8 cellular contexts compared by ENCODE assay signal in the genomic region with DNA sequence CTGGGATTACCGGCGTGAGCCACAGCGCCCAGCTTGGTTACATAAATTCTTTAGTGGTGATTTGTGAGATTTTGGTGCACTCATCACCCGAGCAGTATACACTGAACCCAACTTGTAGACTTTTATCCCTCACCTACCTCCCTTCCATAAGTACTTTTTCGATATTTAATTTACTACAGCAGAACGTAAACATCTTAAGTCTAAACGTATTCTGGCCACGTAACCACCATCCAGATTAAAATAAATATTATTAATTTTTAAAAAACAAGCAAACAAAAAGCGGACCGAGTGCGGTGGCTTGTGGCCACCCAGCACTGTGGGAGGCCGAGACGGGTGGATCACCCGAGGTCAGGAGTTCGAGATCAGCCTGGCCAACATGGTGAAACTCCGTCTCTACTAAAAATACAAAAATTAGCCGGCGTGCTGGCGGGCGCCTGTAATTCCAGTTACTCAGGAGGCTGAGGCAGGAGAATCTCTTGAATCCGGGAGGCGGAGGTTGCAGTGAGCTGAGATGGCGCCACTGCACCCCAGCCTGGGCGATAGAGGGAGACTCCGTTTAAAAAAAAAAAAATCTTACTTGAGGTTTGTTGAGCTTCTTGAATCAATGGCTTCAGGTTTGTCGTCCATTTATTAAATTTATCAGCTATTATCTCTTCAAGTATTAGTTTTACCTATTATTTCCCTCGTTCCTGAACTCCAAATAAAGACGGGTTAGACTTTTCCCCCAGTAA. TPM values are rescaled to one million over a fixed set of nuclear protein-coding genes. Genes with fewer than 3 reads are reported as not detected.
DNase-seq lines count a peak whose midpoint lies in the region; ATAC-seq and TF ChIP-seq lines count a peak whose summit lies in the region.
"Not testable (repeated sequence)": the region's sequence is repeated elsewhere in the genome, so short reads cannot be mapped to it uniquely, and the experiment has no call there.

No MANE protein-coding gene starts in this region.

- H3K27me3 ChIP-seq in cardiac muscle cell; osteoblast (ENCODE audit: insufficient read depth, low read length); tibial artery: not testable (repeated sequence)

- intact Hi-C loops in tibial artery (cut with DNase I; ENCODE audit: low total_unique reads) = loop anchor here (5.0 to 10.0 kb wide), 3 partner anchors 104 to 313 kb away; a partner anchor contains a TSS

- H3K4me3 ChIP-seq in GM08714 (ENCODE audit: low read length) (peak overlapping the region; percentile 98), cardiac muscle cell (peak overlapping the region; percentile 70), osteoblast (ENCODE audit: insufficient read depth, low read length) (peak overlapping the region; percentile 62), tibial artery (peak overlapping the region; percentile 73 to 78)

- peak; percentile 70 for DNase-seq in NCI-H2029 treated with DMSO at 0.1 percent for 48 hours (lab: John Stamatoyannopoulos, UW)
- peak in 3 of 5 experiments; percentile 36 to 64 (median 39) for DNase-seq in T-helper 2 cell
- peak; percentile 58 for DNase-seq in activated naive CD8-positive, alpha-beta T cell treated with anti-CD3 and anti-CD28 coated beads for 36 hours
- DNase-seq in cardiac muscle cell (ENCODE audit: low read depth in 1 of 2, low spot score in 1 of 2) = not testable (repeated sequence)
- DNase-seq in osteoblast (ENCODE audit: insufficient read length, low spot score, missing footprints) = peak; percentile 66
- peak; percentile 50 to 79 for DNase-seq in tibial artery

- peak overlapping the region; percentile 82 for H3K4me2 ChIP-seq in osteoblast (ENCODE audit: insufficient read depth, low read length)

- peaks cover 38% of the 10 kb centered on the region for H3K79me2 ChIP-seq in osteoblast (ENCODE audit: insufficient read depth, low read length)

- not testable (repeated sequence) for H3K27me3 Mint-ChIP-seq in activated naive CD8-positive, alpha-beta T cell treated with anti-CD3 and anti-CD28 coated beads for 36 hours

- peak; percentile 14 for ATAC-seq in HG02852 (IDR thresholded peaks at IDR 0.05; ENCODE audit: unreplicated experiment)

- H3K9me3 ChIP-seq in cardiac muscle cell (ENCODE audit: low read depth); osteoblast (ENCODE audit: low read depth, low read length); tibial artery: not testable (repeated sequence)

- H3K4me1 ChIP-seq in cardiac muscle cell (ENCODE audit: low read depth) = not testable (repeated sequence)
- peaks cover 12% of the 10 kb centered on the region for H3K4me1 ChIP-seq in osteoblast (ENCODE audit: insufficient read depth, low read length)
- H3K4me1 ChIP-seq in tibial artery = peaks cover 0 to 23% (median 17%) of the 10 kb centered on the region in 4 donors

- peak overlapping the region; percentile 85 for H2AFZ ChIP-seq in osteoblast (ENCODE audit: low read length)

- not testable (repeated sequence) for H4K20me1 ChIP-seq in osteoblast (ENCODE audit: insufficient read depth, low read length)

- peak overlapping the region; percentile 83 for H3K27ac Mint-ChIP-seq in activated naive CD8-positive, alpha-beta T cell treated with anti-CD3 and anti-CD28 coated beads for 36 hours

- H3K36me3 ChIP-seq in cardiac muscle cell (peaks cover 25% of the 10 kb centered on the region), osteoblast (ENCODE audit: insufficient read depth, low read length) (peaks cover 30% of the 10 kb centered on the region), tibial artery (peaks cover 19 to 27% (median 23%) of the 10 kb centered on the region in 3 donors)

- peaks cover 36% of the 10 kb centered on the region for H3K36me3 Mint-ChIP-seq in activated naive CD8-positive, alpha-beta T cell treated with anti-CD3 and anti-CD28 coated beads for 36 hours

- H3K9me3 Mint-ChIP-seq in activated naive CD8-positive, alpha-beta T cell treated with anti-CD3 and anti-CD28 coated beads for 36 hours = not testable (repeated sequence)

- H3K27ac ChIP-seq in cardiac muscle cell (peak overlapping the region; percentile 84), osteoblast (ENCODE audit: low read depth, low read length) (peak overlapping the region; percentile 77), tibial artery (peak overlapping the region; percentile 84 to 87)

- H3K4me1 Mint-ChIP-seq in activated naive CD8-positive, alpha-beta T cell treated with anti-CD3 and anti-CD28 coated beads for 36 hours = peaks cover 26% of the 10 kb centered on the region

- not testable (repeated sequence) for H3K4me3 Mint-ChIP-seq in activated naive CD8-positive, alpha-beta T cell treated with anti-CD3 and anti-CD28 coated beads for 36 hours

- not testable (repeated sequence) for TF ChIP-seq CTCF in cardiac muscle cell (IDR thresholded peaks at IDR 0.05; ENCODE audit: low read depth, low read length); osteoblast (IDR thresholded peaks at IDR 0.05; ENCODE audit: extremely low read depth, low read depth, low read length); tibial artery (IDR thresholded peaks at IDR 0.05)

RNA-seq across cellular contexts. Expression of a gene that starts 1.0 kb away (rescaled TPM):
- total RNA-seq in activated naive CD8-positive, alpha-beta T cell treated with anti-CD3 and anti-CD28 coated beads for 36 hours = 100 to 1,000 TPM; 419 to 431 TPM
- total RNA-seq in cardiac muscle cell (174 and 200 TPM in 2 replicates), osteoblast (130 and 142 TPM in 2 replicates)
- 276 and 294 TPM in 2 replicates for polyA plus RNA-seq in cardiac muscle cell

RNA-seq across cellular contexts. Expression of a gene that starts 6.7 kb away (rescaled TPM):
- under 1 TPM in 1 of 2 experiments, not detected in 1; 0.06 TPM for total RNA-seq in activated naive CD8-positive, alpha-beta T cell treated with anti-CD3 and anti-CD28 coated beads for 36 hours
- total RNA-seq in cardiac muscle cell = 1.1 and 1.4 TPM in 2 replicates
- 1.7 and 3.9 TPM in 2 replicates for polyA plus RNA-seq in cardiac muscle cell
- total RNA-seq in osteoblast = under 0.01 TPM in 1 of 2 replicates, not detected in the other

RNA-seq across cellular contexts. Expression of a gene that starts 13.3 kb away (rescaled TPM):
- 10 to 100 TPM; 32.9 to 34.7 TPM for total RNA-seq in activated naive CD8-positive, alpha-beta T cell treated with anti-CD3 and anti-CD28 coated beads for 36 hours
- total RNA-seq in cardiac muscle cell (56.1 and 83.4 TPM in 2 replicates), osteoblast (53.6 TPM in 2 replicates)
- 113 and 115 TPM in 2 replicates for polyA plus RNA-seq in cardiac muscle cell

RNA-seq across cellular contexts. Expression of a gene that starts 37.9 kb away (rescaled TPM):
- total RNA-seq in activated naive CD8-positive, alpha-beta T cell treated with anti-CD3 and anti-CD28 coated beads for 36 hours = 10 to 100 TPM; 94.3 to 98.1 TPM
- total RNA-seq in cardiac muscle cell (71.0 and 78.0 TPM in 2 replicates), osteoblast (38.9 and 40.9 TPM in 2 replicates)
- polyA plus RNA-seq in cardiac muscle cell = 94.3 and 104 TPM in 2 replicates

RNA-seq across cellular contexts. Expression of a gene that starts 43.6 kb away (rescaled TPM):
- not detected for total RNA-seq in activated naive CD8-positive, alpha-beta T cell treated with anti-CD3 and anti-CD28 coated beads for 36 hours
- 2.2 and 7.6 TPM in 2 replicates for total RNA-seq in cardiac muscle cell
- 0.42 TPM in 1 of 2 replicates, not detected in the other for polyA plus RNA-seq in cardiac muscle cell
- 0.29 TPM in 1 of 2 replicates, not detected in the other for total RNA-seq in osteoblast
